ENCODE assay signal across 16 cellular contexts in the genomic region with DNA sequence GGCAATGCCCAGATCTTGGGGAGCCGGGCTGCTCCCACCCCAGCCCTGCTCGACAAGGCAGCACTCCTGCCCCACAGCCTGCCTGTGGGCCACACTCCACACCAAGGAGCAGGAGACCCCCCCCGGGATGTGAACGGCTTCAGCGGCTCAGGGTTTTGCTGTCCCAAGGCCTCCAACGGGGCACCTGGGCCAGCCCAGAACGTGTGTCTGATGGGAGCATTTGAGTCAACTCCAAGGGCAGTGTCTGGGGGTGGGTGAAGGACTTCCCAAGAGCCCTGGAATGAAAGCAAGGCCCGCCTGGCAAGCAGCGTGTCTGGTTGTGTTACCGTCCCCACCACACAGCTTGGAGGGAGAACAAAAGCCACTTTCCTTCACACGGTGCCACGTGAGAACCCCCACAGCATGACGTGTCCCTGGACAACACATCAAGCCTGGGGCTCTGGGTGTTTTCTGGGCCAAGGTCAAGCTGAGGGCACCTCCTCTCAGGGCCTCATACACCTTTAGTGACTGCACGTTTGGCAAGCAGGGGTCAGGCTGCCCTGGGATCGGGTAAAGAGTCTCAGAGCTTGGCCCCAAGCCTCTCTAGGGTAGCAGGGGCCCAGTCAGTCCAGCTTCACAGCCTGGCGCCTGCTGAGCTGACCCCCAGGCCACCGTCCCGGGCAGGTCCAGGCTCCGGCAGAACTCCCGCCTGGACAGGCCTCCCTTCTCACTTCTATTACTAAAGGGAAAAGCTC. TPM values are rescaled to one million over a fixed set of nuclear protein-coding genes. Genes with fewer than 3 reads are reported as not detected.
"Had no signal": no experiment of that assay in that cellular context is flagged by ENCODE, and none has a peak within 500 bp of the region (broad histone marks: within the 10 kb centered on the region; RNA-seq: fewer than 3 reads in every experiment).

No MANE protein-coding gene starts in this region.

- H3K36me3 ChIP-seq: adrenal gland, colonic mucosa, esophagus squamous epithelium had no signal

- DNase-seq: activated CD4-positive, alpha-beta memory T cell treated with anti-CD3 and anti-CD28 coated beads for 36 hours; activated CD4-positive, CD25-positive, alpha-beta regulatory T cell treated with anti-CD3 and anti-CD28 coated beads, Interleukin-2, amount 50 U/mL, for 72 hours; activated CD8-positive, alpha-beta memory T cell treated with anti-CD3 and anti-CD28 coated beads, Interleukin-2, amount 10 ng/mL, durations not matched to agents 7 days and 5 days; activated naive CD4-positive, alpha-beta T cell treated with anti-CD3 and anti-CD28 coated beads, Interleukin-2, amount 50 U/mL, for 16 hours; activated T-cell treated with anti-CD3 and anti-CD28 coated beads, Interleukin-2, amount 50 U/mL, for 1 hour; adrenal gland; caudate nucleus; colonic mucosa; esophagus squamous epithelium; hypothalamus; mammary epithelial cell; nucleus accumbens; stimulated activated CD4-positive, alpha-beta T cell treated with anti-CD3 and anti-CD28 coated beads, Interleukin-12 subunit alpha, Interleukin-12 subunit beta, amount 100 ng/mL, for 4 hours; stimulated activated CD4-positive, alpha-beta T cell treated with anti-CD3 and anti-CD28 coated beads, Interleukin-2, amount 100 ng/mL, for 24 hours had no signal

- H3K4me3 Mint-ChIP-seq: activated CD4-positive, alpha-beta memory T cell treated with anti-CD3 and anti-CD28 coated beads for 36 hours; activated CD8-positive, alpha-beta memory T cell treated with anti-CD3 and anti-CD28 coated beads, Interleukin-2, amount 10 ng/mL, durations not matched to agents 7 days and 5 days had no signal

- H3K4me1 ChIP-seq: adrenal gland had no signal

- H3K9me3 Mint-ChIP-seq: activated CD4-positive, alpha-beta memory T cell treated with anti-CD3 and anti-CD28 coated beads for 36 hours had no signal

- H3K4me3 ChIP-seq: adrenal gland, colonic mucosa, esophagus squamous epithelium had no signal

- H3K36me3 Mint-ChIP-seq: activated CD8-positive, alpha-beta memory T cell treated with anti-CD3 and anti-CD28 coated beads, Interleukin-2, amount 10 ng/mL, durations not matched to agents 7 days and 5 days had no signal

- H3K27me3 Mint-ChIP-seq: activated CD4-positive, alpha-beta memory T cell treated with anti-CD3 and anti-CD28 coated beads for 36 hours; activated CD8-positive, alpha-beta memory T cell treated with anti-CD3 and anti-CD28 coated beads, Interleukin-2, amount 10 ng/mL, durations not matched to agents 7 days and 5 days; naive thymus-derived CD4-positive, alpha-beta T cell; progenitor cell of endocrine pancreas had no signal

- H3K4me1 Mint-ChIP-seq: activated CD8-positive, alpha-beta memory T cell treated with anti-CD3 and anti-CD28 coated beads, Interleukin-2, amount 10 ng/mL, durations not matched to agents 7 days and 5 days; naive thymus-derived CD4-positive, alpha-beta T cell had no signal

- H3K27ac ChIP-seq: adrenal gland, colonic mucosa, esophagus squamous epithelium had no signal

- H3K9me3 ChIP-seq: adrenal gland, colonic mucosa, esophagus squamous epithelium had no signal

- ATAC-seq: activated CD8-positive, alpha-beta memory T cell treated with anti-CD3 and anti-CD28 coated beads, Interleukin-2, amount 10 ng/mL, durations not matched to agents 7 days and 5 days; naive thymus-derived CD4-positive, alpha-beta T cell had no signal

- H3K27me3 ChIP-seq: adrenal gland, colonic mucosa, esophagus squamous epithelium had no signal

- H3K27ac Mint-ChIP-seq: activated CD4-positive, alpha-beta memory T cell treated with anti-CD3 and anti-CD28 coated beads for 36 hours; activated CD8-positive, alpha-beta memory T cell treated with anti-CD3 and anti-CD28 coated beads, Interleukin-2, amount 10 ng/mL, durations not matched to agents 7 days and 5 days; progenitor cell of endocrine pancreas had no signal

RNA-seq across cellular contexts. Expression of a gene that starts 6.0 kb away (rescaled TPM):
- total RNA-seq: esophagus squamous epithelium had no signal
